ENCODE assay signal across 17 cellular contexts in the genomic region with DNA sequence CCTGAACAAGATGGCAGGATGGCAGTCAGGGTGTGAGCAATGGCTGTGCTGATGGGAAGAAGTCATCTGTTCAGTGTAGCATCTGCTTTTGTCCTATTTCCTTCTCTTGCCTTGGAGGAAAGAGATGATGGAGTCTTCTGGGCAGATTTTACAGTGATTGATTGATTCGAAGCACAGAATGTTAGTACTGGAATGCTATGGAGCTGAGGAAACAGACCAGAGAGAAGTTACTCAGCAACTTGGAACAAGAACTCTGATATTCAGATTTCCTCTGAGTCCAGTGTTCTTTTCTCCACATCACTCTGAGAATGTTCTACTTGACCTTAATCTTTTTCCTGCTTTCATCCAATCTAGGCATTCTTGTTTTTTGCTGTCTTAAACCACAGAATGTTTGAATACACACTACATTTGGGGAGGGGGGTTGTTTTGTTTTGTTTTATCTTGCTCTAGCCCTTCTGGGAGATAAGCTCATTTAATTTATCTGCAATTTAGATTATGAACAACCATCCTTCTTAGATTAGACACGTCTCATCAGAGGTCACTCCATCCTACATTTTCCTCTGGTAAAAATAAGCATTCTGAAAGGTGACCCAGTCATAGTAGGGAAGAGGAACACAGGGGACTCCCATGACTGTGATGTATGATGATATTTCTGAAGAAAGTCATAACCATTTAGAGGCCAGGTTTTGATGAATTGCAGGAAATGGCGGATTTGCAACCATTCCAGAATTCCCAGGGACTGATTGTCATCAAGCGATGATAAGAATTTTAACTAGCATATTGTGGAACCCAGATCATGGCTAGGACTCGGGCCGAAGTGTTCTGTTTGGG.
DNase-seq lines count a peak whose midpoint lies in the region; ATAC-seq, FAIRE-seq and TF ChIP-seq lines count a peak whose summit lies in the region.
"Had no signal": no experiment of that assay in that cellular context is flagged by ENCODE, and none has a peak within 500 bp of the region (broad histone marks: within the 10 kb centered on the region; RNA-seq: fewer than 3 reads in every experiment).

No MANE protein-coding gene starts in this region.

- H3K36me3 Mint-ChIP-seq in dendritic cell treated with granulocyte-macrophage colony-stimulating factor and Interleukin-4, amounts not matched to agents 40 ng/mL and 50 ng/mL, for 4 days (ENCODE audit: low read depth) = peaks cover 5% of the 10 kb centered on the region

- H3K9me3 ChIP-seq in BE2C (no peaks in the 10 kb centered on the region), mesenchymal stem cell (ENCODE audit: control insufficient read depth, low read length) (no peaks in the 10 kb centered on the region)

- H3K4me2 ChIP-seq in mesenchymal stem cell (ENCODE audit: low read length, poor library complexity, severe bottlenecking) = no peak overlapping the region

- peak overlapping the region in 1 of 2 experiments; percentile 3 for H3K4ac ChIP-seq in mesenchymal stem cell (ENCODE audit: low read depth in 1 of 2, low read length in 2 of 2)

- no peak overlapping the region for H2AFZ ChIP-seq in mesenchymal stem cell (ENCODE audit: low read depth, low read length)

- no peak overlapping the region for H2BK120ac ChIP-seq in mesenchymal stem cell (ENCODE audit: low read depth, low read length)

- no peak overlapping the region for H3K9ac ChIP-seq in mesenchymal stem cell (ENCODE audit: low read length)

- H2AK5ac ChIP-seq in mesenchymal stem cell (ENCODE audit: low read length, severe bottlenecking) = peak overlapping the region; percentile 41

- H3K27ac ChIP-seq in HL-60 (replicated peaks) (peak overlapping the region; percentile 77), mesenchymal stem cell (ENCODE audit: low read length, poor library complexity, severe bottlenecking) (peak overlapping the region; percentile 95)

- no peaks in the 10 kb centered on the region for H3K9me3 Mint-ChIP-seq in dendritic cell treated with granulocyte-macrophage colony-stimulating factor and Interleukin-4, amounts not matched to agents 40 ng/mL and 50 ng/mL, for 4 days
- no peaks in the 10 kb centered on the region for H3K9me3 Mint-ChIP-seq in stimulated activated naive CD8-positive, alpha-beta T cell treated with anti-CD3 and anti-CD28 coated beads, Interleukin-15, amount 100 ng/mL, for 72 hours

- 55% methylated on average over 5 of the region's 6 CpGs for WGBS in mesenchymal stem cell

- peaks cover 41% of the 10 kb centered on the region for H3K27me3 Mint-ChIP-seq in dendritic cell treated with granulocyte-macrophage colony-stimulating factor and Interleukin-4, amounts not matched to agents 40 ng/mL and 50 ng/mL, for 4 days
- no peaks in the 10 kb centered on the region for H3K27me3 Mint-ChIP-seq in stimulated activated naive CD8-positive, alpha-beta T cell treated with anti-CD3 and anti-CD28 coated beads, Interleukin-15, amount 100 ng/mL, for 72 hours

- no peak overlapping the region for H3K4me3 Mint-ChIP-seq in dendritic cell treated with granulocyte-macrophage colony-stimulating factor and Interleukin-4, amounts not matched to agents 40 ng/mL and 50 ng/mL, for 4 days
- no peak overlapping the region for H3K4me3 Mint-ChIP-seq in stimulated activated naive CD8-positive, alpha-beta T cell treated with anti-CD3 and anti-CD28 coated beads, Interleukin-15, amount 100 ng/mL, for 72 hours

- H4K91ac ChIP-seq in mesenchymal stem cell (ENCODE audit: low read length) = no peak overlapping the region

- H3K18ac ChIP-seq in mesenchymal stem cell (ENCODE audit: low read depth in 1 of 2, low read length in 2 of 2) = no peak overlapping the region

- TF ChIP-seq CTCF in BE2C (IDR thresholded peaks at IDR 0.05; ENCODE audit: low read depth, low read length) = no peak
- no peak for TF ChIP-seq CTCF in HL-60 (IDR thresholded peaks at IDR 0.05; ENCODE audit: insufficient read depth, low read length)

- no peak overlapping the region for H2BK15ac ChIP-seq in mesenchymal stem cell (ENCODE audit: low read depth, poor library complexity, severe bottlenecking)

- no peak for FAIRE-seq in frontal cortex (lab: Jason Lieb, UNC)
- FAIRE-seq: HepG2 had no signal

- intact Hi-C loops in dendritic cell treated with granulocyte-macrophage colony-stimulating factor and Interleukin-4, amounts not matched to agents 40 ng/mL and 50 ng/mL, for 4 days (cut with micrococcal nuclease) = loop anchor here (2.0 to 5.0 kb wide), 3 partner anchors 37 to 95 kb away; no protein-coding TSS in a partner anchor

- no peaks in the 10 kb centered on the region for H3K79me1 ChIP-seq in mesenchymal stem cell (replicated peaks; ENCODE audit: low read length, poor library complexity, severe bottlenecking)

- H3K4me1 Mint-ChIP-seq in dendritic cell treated with granulocyte-macrophage colony-stimulating factor and Interleukin-4, amounts not matched to agents 40 ng/mL and 50 ng/mL, for 4 days (ENCODE audit: low read depth) = peaks cover 68% of the 10 kb centered on the region
- no peaks in the 10 kb centered on the region for H3K4me1 Mint-ChIP-seq in stimulated activated naive CD8-positive, alpha-beta T cell treated with anti-CD3 and anti-CD28 coated beads, Interleukin-15, amount 100 ng/mL, for 72 hours

- no peaks in the 10 kb centered on the region for H3K27me3 ChIP-seq in BE2C
- no peaks in the 10 kb centered on the region for H3K27me3 ChIP-seq in HL-60 (ENCODE audit: insufficient read depth, poor library complexity, severe bottlenecking)
- H3K27me3 ChIP-seq in mesenchymal stem cell (ENCODE audit: control insufficient read depth in 1 of 2, insufficient read depth in 1 of 2, low read length in 2 of 2) = no peaks in the 10 kb centered on the region

- H4K8ac ChIP-seq in mesenchymal stem cell (ENCODE audit: low read length) = no peak overlapping the region

- no peak overlapping the region for H2BK5ac ChIP-seq in mesenchymal stem cell (ENCODE audit: low read depth, low read length, poor library complexity, severe bottlenecking)

- no peak overlapping the region for H2BK12ac ChIP-seq in mesenchymal stem cell (ENCODE audit: low read length in 2 of 2)

- no peak overlapping the region for H3K23ac ChIP-seq in mesenchymal stem cell (ENCODE audit: low read length in 2 of 2)

- DNase-seq in BE2C (peak; percentile 18), HL-60 (ENCODE audit: low read depth in 1 of 2, low spot score in 1 of 2) (no peak), mesenchymal stem cell (peak; percentile 38), occipital lobe (lab: John Stamatoyannopoulos, UW) (no peak), Kasumi-1 (lab: John Stamatoyannopoulos, UW) (no peak), frontal cortex (ENCODE audit: low spot score in 2 of 2) (no peak)
- no peak for DNase-seq in stimulated activated naive CD8-positive, alpha-beta T cell treated with anti-CD3 and anti-CD28 coated beads, Interleukin-15, amount 100 ng/mL, for 72 hours
- DNase-seq: AML-193, EL, H7, NCI-H1417 treated with DMSO at 0.1 percent for 48 hours, NCI-H2029, NCI-H2171 treated with DMSO at 0.1 percent for 48 hours, NCI-H510A, RPMI8226 had no signal

- H3K27ac Mint-ChIP-seq in dendritic cell treated with granulocyte-macrophage colony-stimulating factor and Interleukin-4, amounts not matched to agents 40 ng/mL and 50 ng/mL, for 4 days = peak overlapping the region; percentile 22
- no peak overlapping the region for H3K27ac Mint-ChIP-seq in stimulated activated naive CD8-positive, alpha-beta T cell treated with anti-CD3 and anti-CD28 coated beads, Interleukin-15, amount 100 ng/mL, for 72 hours

- peaks cover 31% of the 10 kb centered on the region for H3K4me1 ChIP-seq in BE2C
- peaks cover 1% of the 10 kb centered on the region for H3K4me1 ChIP-seq in mesenchymal stem cell (ENCODE audit: control insufficient read depth, insufficient read depth, low read depth, low read length)

- H3K14ac ChIP-seq in mesenchymal stem cell (ENCODE audit: low read length in 2 of 2) = no peak overlapping the region

- ATAC-seq in stimulated activated naive CD8-positive, alpha-beta T cell treated with anti-CD3 and anti-CD28 coated beads, Interleukin-15, amount 100 ng/mL, for 72 hours = no peak
- ATAC-seq: HepG2 had no signal

- H3K4me3 ChIP-seq in BE2C (ENCODE audit: low read depth, low read length) (no peak overlapping the region), HL-60 (replicated peaks; ENCODE audit: insufficient read depth, low read length) (no peak overlapping the region), mesenchymal stem cell (ENCODE audit: insufficient read depth in 1 of 2, low read depth in 1 of 2, low read length in 2 of 2) (no peak overlapping the region)

- no peaks in the 10 kb centered on the region for H3K36me3 ChIP-seq in BE2C
- no peaks in the 10 kb centered on the region for H3K36me3 ChIP-seq in mesenchymal stem cell (ENCODE audit: control insufficient read depth in 1 of 2, insufficient read depth in 2 of 2, low read depth in 1 of 2, low read length in 2 of 2)

Comparison
In these comparisons a context has a peak if more than half of its experiments do, and no peak if none do; other contexts are left out.
1. DNase-seq: peak in BE2C (single experiment) and mesenchymal stem cell (single experiment); none in HL-60 (0 of 2), occipital lobe (single experiment), Kasumi-1 (0 of 2), stimulated activated naive CD8-positive, alpha-beta T cell treated with anti-CD3 and anti-CD28 coated beads, Interleukin-15, amount 100 ng/mL, for 72 hours (0 of 2) and frontal cortex (0 of 2).